ENCODE assay signal across 18 cellular contexts in genomic region chr5:57313716-57314115, GRCh38.
A peak's percentile ranks its signal among the peaks of the same experiment; 100 is the strongest.
DNase-seq lines count a peak whose midpoint lies in the region; ATAC-seq, FAIRE-seq and TF ChIP-seq lines count a peak whose summit lies in the region.
"Had no signal": no experiment of that assay in that cellular context is flagged by ENCODE, and none has a peak within 500 bp of the region (broad histone marks: within the 10 kb centered on the region; RNA-seq: fewer than 3 reads in every experiment).

No MANE protein-coding gene starts in this region.

- H3K9me1 ChIP-seq in IMR-90 (ENCODE audit: insufficient read depth, low read length) (peaks cover 12% of the 10 kb centered on the region), keratinocyte (ENCODE audit: control insufficient read depth, extremely low read depth, insufficient read depth, low read length) (no peaks in the 10 kb centered on the region)

- H3K4me1 ChIP-seq in IMR-90 (ENCODE audit: control insufficient read depth, insufficient read depth, low read length) (peaks cover 23% of the 10 kb centered on the region), PC-3 (ENCODE audit: insufficient read depth, low read length) (peaks cover 13% of the 10 kb centered on the region), keratinocyte (ENCODE audit: control insufficient read depth, extremely low read depth, insufficient read depth, low read length) (no peaks in the 10 kb centered on the region)
- H3K4me1 ChIP-seq: BE2C had no signal

- POLR2A ChIA-PET in IMR-90 (lab: Charles Lee; ENCODE audit: unreplicated experiment) (no interaction called here), PC-3 (lab: Charles Lee; ENCODE audit: unreplicated experiment) (no interaction called here)

- peak overlapping the region; percentile 42; the same call in 1 of the 2 replicates for H3K18ac ChIP-seq in IMR-90 (ENCODE audit: low read depth, low read length)

- H2BK120ac ChIP-seq in IMR-90 (ENCODE audit: low read depth, low read length) = peak overlapping the region; percentile 71

- peak overlapping the region; percentile 0; the same call in 1 of the 2 replicates for H4K91ac ChIP-seq in IMR-90 (ENCODE audit: insufficient read depth, low read depth, low read length)

- H3K9ac ChIP-seq in IMR-90 (ENCODE audit: low read depth, low read length) (no peak overlapping the region), PC-3 (ENCODE audit: low read length) (no peak overlapping the region), keratinocyte (ENCODE audit: control insufficient read depth, extremely low read depth, insufficient read depth, low read length) (no peak overlapping the region)

- TF ChIP-seq RAD21 in IMR-90 (IDR thresholded peaks at IDR 0.05; ENCODE audit: low read length) = no peak

- intact Hi-C loops in IMR-90 (cut with micrococcal nuclease) = no loop called here
- intact Hi-C loops in PC-3 (cut with micrococcal nuclease) = no loop called here

- peak overlapping the region; percentile 20; the same call in 1 of the 2 replicates for H3K27ac ChIP-seq in IMR-90 (ENCODE audit: insufficient read depth, low read length)
- no peak overlapping the region for H3K27ac ChIP-seq in PC-3 (ENCODE audit: low read length)
- H3K27ac ChIP-seq in keratinocyte (ENCODE audit: control insufficient read depth, insufficient read depth, low read length) = no peak overlapping the region
- H3K27ac ChIP-seq: C4-2B had no signal

- no peak overlapping the region for H2AK9ac ChIP-seq in IMR-90 (replicated peaks; ENCODE audit: low read depth, low read length, poor library complexity)

- dilution Hi-C loops in IMR-90 (cut with HindIII; ENCODE audit: low sequenced_read_pairs, unreplicated experiment) (no loop called here), keratinocyte (cut with MboI; ENCODE audit: extremely low pct_ligation_motif_present, low sequenced_read_pairs) (no loop called here)

- H3K36me3 ChIP-seq in IMR-90 (ENCODE audit: control insufficient read depth, insufficient read depth, low read length) = no peaks in the 10 kb centered on the region
- no peaks in the 10 kb centered on the region for H3K36me3 ChIP-seq in PC-3 (ENCODE audit: low read depth, low read length)
- H3K36me3 ChIP-seq in bronchial epithelial cell (ENCODE audit: control insufficient read depth, insufficient read depth, low read length) = no peaks in the 10 kb centered on the region
- no peaks in the 10 kb centered on the region for H3K36me3 ChIP-seq in keratinocyte (ENCODE audit: control insufficient read depth in 2 of 2, extremely low read depth in 1 of 2, insufficient read depth in 2 of 2, low read length in 2 of 2)
- H3K36me3 ChIP-seq: BE2C had no signal

- H3K79me1 ChIP-seq in IMR-90 (ENCODE audit: low read depth in 1 of 2, low read length in 2 of 2) = no peaks in the 10 kb centered on the region

- ATAC-seq in IMR-90 (ENCODE audit: low read depth) (no peak), PC-3 (peak; percentile 75)
- ATAC-seq: GM23338 had no signal

- no peak for TF ChIP-seq POLR2A in IMR-90 (IDR thresholded peaks at IDR 0.05; ENCODE audit: low read depth, low read length)

- 100% methylated on average over 1 of the region's 3 CpGs; no CpG with 5 or more reads in 1 of the 2 experiments for WGBS in IMR-90 (ENCODE audit: extremely low coverage in 2 of 2, insufficient read length in 1 of 2), 2 experiments

- no peak for FAIRE-seq in bronchial epithelial cell (lab: Jason Lieb, UNC)
- peak; percentile 64 for FAIRE-seq in keratinocyte (lab: Jason Lieb, UNC)
- FAIRE-seq: A204.1, G401.6, GM12891 had no signal

- peak overlapping the region; percentile 57; the same call in 1 of the 3 replicates for H2BK15ac ChIP-seq in IMR-90 (ENCODE audit: low read depth, low read length)

- H3K9me3 ChIP-seq in IMR-90 (ENCODE audit: control insufficient read depth, insufficient read depth, low read length) (peaks cover 12% of the 10 kb centered on the region), PC-3 (ENCODE audit: low read length) (no peaks in the 10 kb centered on the region), keratinocyte (ENCODE audit: control insufficient read depth, low read depth, low read length) (peaks cover 2% of the 10 kb centered on the region)
- H3K9me3 ChIP-seq: BE2C had no signal

- H3K56ac ChIP-seq in IMR-90 (ENCODE audit: extremely low read depth, insufficient read depth, low read length) = no peak overlapping the region

- peak overlapping the region; percentile 60; the same call in 1 of the 2 replicates for H3K4ac ChIP-seq in IMR-90 (ENCODE audit: low read depth, low read length)

- TF ChIP-seq CTCF in IMR-90 (conservative IDR thresholded peaks at IDR 0.05; ENCODE audit: low read depth, low read length) (no peak), PC-3 (conservative IDR thresholded peaks at IDR 0.05; ENCODE audit: low read depth, low read length) (no peak), bronchial epithelial cell (IDR thresholded peaks at IDR 0.05; ENCODE audit: insufficient read depth, low read length, severe bottlenecking) (no peak), keratinocyte (optimal IDR thresholded peaks at IDR 0.05 in 1 of 3, IDR thresholded peaks at IDR 0.05 in 1 of 3, conservative IDR thresholded peaks at IDR 0.05 in 1 of 3; ENCODE audit: extremely low read depth in 1 of 3, insufficient read depth in 2 of 3, low read length in 3 of 3) (no peak)

- DNase-seq in IMR-90 (no peak), PC-3 (peak; percentile 57), bronchial epithelial cell (ENCODE audit: low read depth) (peak; percentile 64), keratinocyte (ENCODE audit: low read depth, low spot score) (no peak), AG20443 (ENCODE audit: low spot score) (no peak), hepatic stellate cell (ENCODE audit: low spot score) (no peak)
- DNase-seq in central memory CD4-positive, alpha-beta T cell = no peak
- DNase-seq: BE2C; CD4-positive, alpha-beta memory T cell; DMS153; DMS79 treated with DMSO at 0.1 percent for 48 hours; EL; H9 had no signal

- H3K4me3 ChIP-seq in IMR-90 (ENCODE audit: insufficient read depth, low read depth, low read length) = no peak overlapping the region
- H3K4me3 ChIP-seq in PC-3 (ENCODE audit: low read length) = no peak overlapping the region
- H3K4me3 ChIP-seq in bronchial epithelial cell (ENCODE audit: low read depth, low read length) = no peak overlapping the region
- H3K4me3 ChIP-seq in keratinocyte (ENCODE audit: control insufficient read depth in 2 of 3, extremely low read depth in 1 of 3, insufficient read depth in 2 of 3, low read depth in 1 of 3, low read length in 3 of 3) = no peak overlapping the region
- H3K4me3 ChIP-seq: GM23338 had no signal

- CTCF ChIA-PET in IMR-90 (lab: Yijun Ruan, JAX) (no interaction called here), PC-3 (lab: Charles Lee) (no interaction called here)

- H4K20me1 ChIP-seq in IMR-90 (ENCODE audit: insufficient read depth, low read length) (peaks cover 3% of the 10 kb centered on the region; the same call in 1 of the 2 replicates), PC-3 (ENCODE audit: low read length) (no peaks in the 10 kb centered on the region), keratinocyte (ENCODE audit: control insufficient read depth, extremely low read depth, insufficient read depth, low read length) (no peaks in the 10 kb centered on the region)

- H3K4me2 ChIP-seq in IMR-90 (ENCODE audit: low read depth, low read length) (no peak overlapping the region), PC-3 (ENCODE audit: low read length) (no peak overlapping the region), keratinocyte (ENCODE audit: control insufficient read depth, extremely low read depth, insufficient read depth, low read depth, low read length) (no peak overlapping the region)
- H3K4me2 ChIP-seq: GM23338 had no signal

- H3K9me2 ChIP-seq in PC-3 (replicated peaks; ENCODE audit: low read length) = no peaks in the 10 kb centered on the region

- H2AK5ac ChIP-seq in IMR-90 (ENCODE audit: low read depth, low read length) = peak overlapping the region; percentile 76; the same call in 1 of the 2 replicates

- H3K23ac ChIP-seq in IMR-90 (ENCODE audit: low read depth, low read length) = no peak overlapping the region

- H2BK20ac ChIP-seq in IMR-90 (ENCODE audit: low read depth, low read length) = peak overlapping the region; percentile 68; the same call in 1 of the 2 replicates

- H2AFZ ChIP-seq in IMR-90 (replicated peaks; ENCODE audit: low read length, poor library complexity) (no peak overlapping the region), PC-3 (ENCODE audit: low read length) (no peak overlapping the region), keratinocyte (ENCODE audit: control insufficient read depth, low read length) (no peak overlapping the region)
- H2AFZ ChIP-seq: GM23338 had no signal

- 0 out of 2 replicates have a peak overlapping the region, but pooled peaks have one; percentile 26 for H3K14ac ChIP-seq in IMR-90 (replicated peaks; ENCODE audit: low read depth, low read length)

- no peaks in the 10 kb centered on the region for H3F3A ChIP-seq in PC-3 (ENCODE audit: low read length, unreplicated experiment)

- H3K79me2 ChIP-seq in PC-3 (ENCODE audit: low read length) (no peaks in the 10 kb centered on the region), keratinocyte (ENCODE audit: control insufficient read depth, insufficient read depth, low read length) (no peaks in the 10 kb centered on the region)

- H3K27me3 ChIP-seq in IMR-90 (ENCODE audit: control insufficient read depth, insufficient read depth, low read length) (no peaks in the 10 kb centered on the region), PC-3 (ENCODE audit: low read length) (no peaks in the 10 kb centered on the region), bronchial epithelial cell (ENCODE audit: control insufficient read depth, insufficient read depth, low read length) (peaks cover 2% of the 10 kb centered on the region), keratinocyte (ENCODE audit: control insufficient read depth, extremely low read depth, insufficient read depth, low read length) (peaks cover 2% of the 10 kb centered on the region)
- H3K27me3 ChIP-seq: BE2C had no signal

- H4K8ac ChIP-seq in IMR-90 (ENCODE audit: low read depth in 2 of 2, low read length in 2 of 2) = no peak overlapping the region

- no peak overlapping the region; the same call in 1 of the 2 replicates for H4K5ac ChIP-seq in IMR-90 (ENCODE audit: low read depth, low read length)

- in situ Hi-C loops in IMR-90 (cut with MboI; ENCODE audit: low sequenced_read_pairs) = no loop called here

- BruUV-seq in IMR-90 (replicated peaks; lab: Mats Ljungman, UMichigan) (no TSS peak), PC-3 (replicated peaks; lab: Mats Ljungman, UMichigan) (no TSS peak)

- H2BK5ac ChIP-seq in IMR-90 (ENCODE audit: low read depth, low read length, poor library complexity, severe bottlenecking) = no peak overlapping the region

TF ChIP-seq in IMR-90, 13 proteins besides CTCF, POLR2A, EP300 and RAD21 (continues in another document):
- TF ChIP-seq CHD1 (IDR thresholded peaks at IDR 0.05; ENCODE audit: low read depth, low read length) (no peak), RCOR1 (IDR thresholded peaks at IDR 0.05; ENCODE audit: insufficient replicate concordance, low read length) (no peak)

Comparison
In these comparisons a context has a peak if more than half of its experiments do, and no peak if none do; other contexts are left out.
1. DNase-seq: peak in PC-3 (single experiment) and bronchial epithelial cell (single experiment); none in IMR-90 (single experiment), keratinocyte (single experiment), AG20443 (single experiment), hepatic stellate cell (single experiment) and central memory CD4-positive, alpha-beta T cell (single experiment).